ENCODE assay signal across 12 cellular contexts in genomic region chr20:20363449-20364015, GRCh38. TPM values are rescaled to one million over a fixed set of nuclear protein-coding genes. Genes with fewer than 3 reads are reported as not detected.
DNase-seq lines count a peak whose midpoint lies in the region; ATAC-seq and TF ChIP-seq lines count a peak whose summit lies in the region.
"Had no signal": no experiment of that assay in that cellular context is flagged by ENCODE, and none has a peak within 500 bp of the region (broad histone marks: within the 10 kb centered on the region; RNA-seq: fewer than 3 reads in every experiment).

No MANE protein-coding gene starts in this region.

- no peaks in the 10 kb centered on the region for H3K36me3 ChIP-seq in hepatocyte (replicated peaks; ENCODE audit: insufficient read depth, low read depth)
- no peaks in the 10 kb centered on the region for H3K36me3 ChIP-seq in BE2C
- H3K36me3 ChIP-seq: MG63, prostate gland had no signal

- H3K9me2 ChIP-seq in hepatocyte (replicated peaks; ENCODE audit: insufficient read depth): no peaks in the 10 kb centered on the region

- H4K20me1 ChIP-seq in hepatocyte (ENCODE audit: insufficient read depth, poor library complexity, severe bottlenecking): no peaks in the 10 kb centered on the region

- no peak for DNase-seq in stimulated activated naive CD8-positive, alpha-beta T cell treated with anti-CD3 and anti-CD28 coated beads, Interleukin-15, Interleukin-2, amounts not matched to agents 100 U/mL and 50 U/mL, for 24 hours
- DNase-seq in NCI-H526 treated with DMSO at 0.1 percent for 48 hours (lab: John Stamatoyannopoulos, UW) (peak; percentile 29), hepatocyte (ENCODE audit: low spot score) (no peak), BE2C (no peak), kidney tubule cell (ENCODE audit: low spot score) (no peak), cortex of kidney (lab: John Stamatoyannopoulos, UW) (no peak)
- DNase-seq: DND-41, MG63 had no signal

- H3K4me3 ChIP-seq in hepatocyte (no peak overlapping the region), BE2C (ENCODE audit: low read depth, low read length) (no peak overlapping the region)
- H3K4me3 ChIP-seq: MG63, prostate gland had no signal

- peak overlapping the region; percentile 60 for H3K4me2 ChIP-seq in hepatocyte

- H3K9me3 ChIP-seq in hepatocyte (ENCODE audit: low read depth): no peaks in the 10 kb centered on the region
- peaks cover 2% of the 10 kb centered on the region; the same call in 1 of the 2 replicates for H3K9me3 ChIP-seq in BE2C
- H3K9me3 ChIP-seq: MG63, prostate gland had no signal

- peak overlapping the region; percentile 48 for H3K4me3 Mint-ChIP-seq in stimulated activated naive CD8-positive, alpha-beta T cell treated with anti-CD3 and anti-CD28 coated beads, Interleukin-15, Interleukin-2, amounts not matched to agents 100 ng/mL and 50 ng/mL, for 24 hours

- no peaks in the 10 kb centered on the region for H3K36me3 Mint-ChIP-seq in stimulated activated naive CD8-positive, alpha-beta T cell treated with anti-CD3 and anti-CD28 coated beads, Interleukin-15, Interleukin-2, amounts not matched to agents 100 ng/mL and 50 ng/mL, for 24 hours (ENCODE audit: low read depth)

- no peaks in the 10 kb centered on the region for H3K9me3 Mint-ChIP-seq in stimulated activated naive CD8-positive, alpha-beta T cell treated with anti-CD3 and anti-CD28 coated beads, Interleukin-15, Interleukin-2, amounts not matched to agents 100 ng/mL and 50 ng/mL, for 24 hours

- ATAC-seq in stimulated activated naive CD8-positive, alpha-beta T cell treated with anti-CD3 and anti-CD28 coated beads, Interleukin-15, Interleukin-2, amounts not matched to agents 100 U/mL and 50 U/mL, for 24 hours: no peak
- ATAC-seq in GM21423 (IDR thresholded peaks at IDR 0.05; ENCODE audit: unreplicated experiment): no peak

- H3K27ac ChIP-seq in hepatocyte: no peak overlapping the region
- H3K27ac ChIP-seq: prostate gland had no signal

- no peak for TF ChIP-seq CTCF in hepatocyte (IDR thresholded peaks at IDR 0.05; ENCODE audit: poor library complexity)
- TF ChIP-seq CTCF in BE2C (IDR thresholded peaks at IDR 0.05; ENCODE audit: low read depth, low read length): no peak

- no peak overlapping the region for H3K27ac Mint-ChIP-seq in stimulated activated naive CD8-positive, alpha-beta T cell treated with anti-CD3 and anti-CD28 coated beads, Interleukin-15, Interleukin-2, amounts not matched to agents 100 ng/mL and 50 ng/mL, for 24 hours

- WGBS in hepatocyte (ENCODE audit: low lambda C conversion rate, missing lambda C conversion rate): 2% methylated on average over 16 of the region's 28 CpGs

- H3K4me1 Mint-ChIP-seq in stimulated activated naive CD8-positive, alpha-beta T cell treated with anti-CD3 and anti-CD28 coated beads, Interleukin-15, Interleukin-2, amounts not matched to agents 100 ng/mL and 50 ng/mL, for 24 hours (ENCODE audit: low read depth): peaks cover 51% of the 10 kb centered on the region

- H3K4me1 ChIP-seq in hepatocyte (ENCODE audit: insufficient read depth): peaks cover 16% of the 10 kb centered on the region
- H3K4me1 ChIP-seq in BE2C: peaks cover 11% of the 10 kb centered on the region

- H3K27me3 ChIP-seq in hepatocyte (peaks cover 83% of the 10 kb centered on the region), BE2C (peaks cover 11% of the 10 kb centered on the region)

- H2AFZ ChIP-seq in hepatocyte: peak overlapping the region; percentile 52

- H3K79me2 ChIP-seq in hepatocyte: no peaks in the 10 kb centered on the region

- H3K27me3 Mint-ChIP-seq in stimulated activated naive CD8-positive, alpha-beta T cell treated with anti-CD3 and anti-CD28 coated beads, Interleukin-15, Interleukin-2, amounts not matched to agents 100 ng/mL and 50 ng/mL, for 24 hours: peaks cover 74% of the 10 kb centered on the region

RNA-seq across cellular contexts. Expression of gene INSM1, which starts 4.4 kb away (rescaled TPM):
- total RNA-seq in hepatocyte: 0.92 and 1.7 TPM in 2 replicates
- 1.3 and 2.3 TPM in 2 replicates for polyA plus RNA-seq in hepatocyte
- polyA plus RNA-seq in BE2C (2012; ENCODE audit: insufficient read depth, insufficient read length, low read depth): 0.71 TPM
- total RNA-seq: dermis microvascular lymphatic vessel endothelial cell had no signal
